ENCODE assay signal across 1 cellular context in the genomic region with DNA sequence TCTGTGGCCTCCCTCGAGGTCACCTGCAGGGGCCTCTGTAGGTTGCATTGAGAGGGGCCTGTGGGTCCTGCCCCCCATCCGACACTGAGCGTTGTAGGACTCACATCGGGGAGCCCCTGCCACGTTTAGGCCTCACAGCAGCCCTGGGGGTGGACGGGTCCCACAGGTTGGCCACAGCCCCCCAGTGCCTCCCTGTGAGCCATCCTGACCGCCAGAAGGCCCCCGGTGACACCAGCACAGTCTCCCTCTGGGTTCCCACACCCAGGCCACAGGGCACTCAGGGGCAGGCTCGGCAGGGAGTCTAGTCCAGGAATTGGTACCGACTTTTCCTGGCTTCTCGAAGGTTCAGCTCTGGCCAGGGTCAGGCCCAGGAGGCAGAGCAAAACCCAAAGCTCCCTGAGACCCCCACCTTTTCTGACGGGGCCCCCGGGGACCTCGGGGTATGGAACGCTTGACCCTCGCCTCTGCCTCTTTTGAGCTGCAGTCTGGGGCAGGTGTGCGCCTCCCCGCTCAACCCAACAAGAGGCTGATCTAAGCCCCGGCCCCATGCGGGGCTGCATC.
TF ChIP-seq lines count a peak whose summit lies in the region.

No MANE protein-coding gene starts in this region.

TF ChIP-seq in SK-N-SH, 30 proteins besides CTCF, POLR2A, EP300 and RAD21 (continued from another document):
- TF ChIP-seq, protein P1, sequence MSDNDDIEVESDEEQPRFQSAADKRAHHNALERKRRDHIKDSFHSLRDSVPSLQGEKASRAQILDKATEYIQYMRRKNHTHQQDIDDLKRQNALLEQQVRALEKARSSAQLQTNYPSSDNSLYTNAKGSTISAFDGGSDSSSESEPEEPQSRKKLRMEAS (IDR thresholded peaks at IDR 0.05; ENCODE audit: low read depth), result no peak
- no peak for TF ChIP-seq ELF1 (IDR thresholded peaks at IDR 0.05)
- TF ChIP-seq TAF1 (IDR thresholded peaks at IDR 0.05; ENCODE audit: borderline replicate concordance, low read depth, low read length), result no peak
- TF ChIP-seq RXRA (IDR thresholded peaks at IDR 0.05; ENCODE audit: borderline replicate concordance, low read depth), result no peak
- no peak for TF ChIP-seq NFIC (IDR thresholded peaks at IDR 0.05; ENCODE audit: borderline replicate concordance)
- TF ChIP-seq SMC3 (IDR thresholded peaks at IDR 0.05; ENCODE audit: low read depth, low read length), result no peak
- TF ChIP-seq TCF12 (IDR thresholded peaks at IDR 0.05), result no peak
- TF ChIP-seq GATA2 (CRISPR knock-in tag; IDR thresholded peaks at IDR 0.05), result no peak
- TF ChIP-seq SIN3A (IDR thresholded peaks at IDR 0.05; ENCODE audit: borderline replicate concordance, low read depth, low read length), result no peak
TF ChIP-seq in SK-N-SH: peak in this region for 0.
